ENCODE assay signal across 15 cellular contexts in the genomic region with DNA sequence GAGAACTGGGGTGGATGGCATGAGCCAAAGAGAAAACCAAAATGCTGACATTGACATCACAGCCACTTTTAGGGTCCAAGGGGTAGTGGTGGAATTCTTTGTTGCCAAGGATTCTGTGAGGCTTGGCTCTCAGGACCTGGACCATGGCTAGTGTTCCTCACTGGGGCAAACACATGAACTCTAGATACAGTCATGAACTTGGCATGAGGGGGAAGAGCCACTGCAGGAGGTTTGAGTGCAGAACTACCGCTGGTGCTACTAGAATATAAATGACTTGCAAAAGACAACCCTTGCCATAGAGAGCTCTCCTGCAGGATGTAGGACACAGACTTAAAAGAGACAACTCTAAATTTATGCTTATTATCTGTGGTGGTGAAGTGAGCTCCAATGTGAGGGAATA.
"Had no signal": no experiment of that assay in that cellular context is flagged by ENCODE, and none has a peak within 500 bp of the region (broad histone marks: within the 10 kb centered on the region; RNA-seq: fewer than 3 reads in every experiment).

No MANE protein-coding gene starts in this region.

- H3K4me3 Mint-ChIP-seq: activated naive CD4-positive, alpha-beta T cell treated with anti-CD3 and anti-CD28 coated beads, Interleukin-2, amount 50 U/mL, for 24 hours; naive thymus-derived CD8-positive, alpha-beta T cell; stimulated activated naive CD8-positive, alpha-beta T cell treated with anti-CD3 and anti-CD28 coated beads, Interleukin-15, Interleukin-2, amounts not matched to agents 100 ng/mL and 50 ng/mL, for 24 hours; T-helper 2 cell treated with Interferon-gamma antibody and Interleukin-4, amounts not matched to agents 5 μg/mL and 100 μg/mL, for 36 hours; type B pancreatic cell had no signal

- H3K27me3 Mint-ChIP-seq: activated naive CD4-positive, alpha-beta T cell treated with anti-CD3 and anti-CD28 coated beads, Interleukin-2, amount 50 U/mL, for 24 hours; stimulated activated naive CD8-positive, alpha-beta T cell treated with anti-CD3 and anti-CD28 coated beads, Interleukin-15, Interleukin-2, amounts not matched to agents 100 ng/mL and 50 ng/mL, for 24 hours; type B pancreatic cell had no signal

- ATAC-seq: naive thymus-derived CD8-positive, alpha-beta T cell had no signal

- H3K36me3 Mint-ChIP-seq: activated naive CD4-positive, alpha-beta T cell treated with anti-CD3 and anti-CD28 coated beads, Interleukin-2, amount 50 U/mL, for 24 hours; naive thymus-derived CD8-positive, alpha-beta T cell; type B pancreatic cell had no signal

- H3K4me1 ChIP-seq: adrenal gland, colonic mucosa, prostate gland, suprapubic skin had no signal

- H3K4me3 ChIP-seq: adrenal gland, colonic mucosa, prostate gland, suprapubic skin had no signal

- FAIRE-seq: keratinocyte had no signal

- H3K27ac Mint-ChIP-seq: activated naive CD4-positive, alpha-beta T cell treated with anti-CD3 and anti-CD28 coated beads, Interleukin-2, amount 50 U/mL, for 24 hours; activated T-helper 2 cell treated with anti-CD3 and anti-CD28 coated beads, Interferon-gamma antibody, Interleukin-2, Interleukin-4, amounts not matched to agents 10 μg/mL and 5 μg/mL and 100 μg/mL, durations not matched to agents 14 hours and 24 hours and 36 hours; naive thymus-derived CD8-positive, alpha-beta T cell; stimulated activated naive CD8-positive, alpha-beta T cell treated with anti-CD3 and anti-CD28 coated beads, Interleukin-15, Interleukin-2, amounts not matched to agents 100 ng/mL and 50 ng/mL, for 24 hours; T-helper 2 cell treated with Interferon-gamma antibody and Interleukin-4, amounts not matched to agents 5 μg/mL and 100 μg/mL, for 36 hours; type B pancreatic cell had no signal

- H3K9me3 Mint-ChIP-seq: activated naive CD4-positive, alpha-beta T cell treated with anti-CD3 and anti-CD28 coated beads, Interleukin-2, amount 50 U/mL, for 24 hours; activated T-helper 2 cell treated with anti-CD3 and anti-CD28 coated beads, Interferon-gamma antibody, Interleukin-2, Interleukin-4, amounts not matched to agents 10 μg/mL and 5 μg/mL and 100 μg/mL, durations not matched to agents 14 hours and 24 hours and 36 hours; stimulated activated naive CD8-positive, alpha-beta T cell treated with anti-CD3 and anti-CD28 coated beads, Interleukin-15, Interleukin-2, amounts not matched to agents 100 ng/mL and 50 ng/mL, for 24 hours; T-helper 2 cell treated with Interferon-gamma antibody and Interleukin-4, amounts not matched to agents 5 μg/mL and 100 μg/mL, for 36 hours; type B pancreatic cell had no signal

- H3K4me1 Mint-ChIP-seq: activated naive CD4-positive, alpha-beta T cell treated with anti-CD3 and anti-CD28 coated beads, Interleukin-2, amount 50 U/mL, for 24 hours had no signal

- H3K27ac ChIP-seq: adrenal gland, colonic mucosa, prostate gland, suprapubic skin had no signal

- DNase-seq: activated CD4-positive, alpha-beta T cell treated with anti-CD3 and anti-CD28 coated beads, Interleukin-2, amount 50 U/mL, for 1 hour; caudate nucleus; colonic mucosa; hippocampal formation; occipital lobe had no signal

- H3K27me3 ChIP-seq: adrenal gland, colonic mucosa, suprapubic skin had no signal

- H3K36me3 ChIP-seq: adrenal gland, colonic mucosa, prostate gland, suprapubic skin had no signal

- H3K9me3 ChIP-seq: adrenal gland, colonic mucosa, prostate gland, suprapubic skin had no signal
